11 cellular contexts compared by ENCODE assay signal in the genomic region with DNA sequence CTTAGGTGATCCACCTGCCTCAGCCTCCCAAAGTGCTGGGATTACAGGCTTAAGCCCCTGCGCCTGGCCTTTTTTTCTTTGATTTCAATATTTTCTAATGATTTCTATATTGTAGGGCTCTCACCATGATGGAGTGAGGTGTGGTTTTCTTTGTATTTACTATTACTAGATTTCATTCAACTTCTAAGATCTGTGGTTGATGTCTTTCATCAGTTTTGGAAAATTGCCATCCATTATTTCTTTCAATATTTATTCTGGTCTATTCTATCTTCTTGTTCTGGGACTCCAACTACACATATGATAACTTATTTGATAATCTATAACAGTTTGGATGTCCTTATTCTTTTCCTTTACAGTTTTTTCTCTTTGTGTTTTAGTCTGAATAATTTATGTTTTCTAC.
"Had no signal": no experiment of that assay in that cellular context is flagged by ENCODE, and none has a peak within 500 bp of the region (broad histone marks: within the 10 kb centered on the region; RNA-seq: fewer than 3 reads in every experiment).

No MANE protein-coding gene starts in this region.

- H3K27ac ChIP-seq: GM23248 had no signal

- H2AFZ ChIP-seq: GM23248, GM23338 had no signal

- H3K4me3 ChIP-seq: GM23248, GM23338, HAP-1 had no signal

- H3K9me3 ChIP-seq: HAP-1 had no signal

- H3K4me1 ChIP-seq: HAP-1 had no signal

- H3K36me3 ChIP-seq: HAP-1 had no signal

- FAIRE-seq: H1, H54 had no signal

- DNase-seq: GM23248, GOT3, H7, H9, HCEC 1CT, HFFc6 had no signal

- ATAC-seq: GM23338, HCT116 had no signal

- H3K4me2 ChIP-seq: GM23338 had no signal

- H3K9ac ChIP-seq: GM23248 had no signal
